19 cellular contexts compared by ENCODE assay signal in the genomic region with DNA sequence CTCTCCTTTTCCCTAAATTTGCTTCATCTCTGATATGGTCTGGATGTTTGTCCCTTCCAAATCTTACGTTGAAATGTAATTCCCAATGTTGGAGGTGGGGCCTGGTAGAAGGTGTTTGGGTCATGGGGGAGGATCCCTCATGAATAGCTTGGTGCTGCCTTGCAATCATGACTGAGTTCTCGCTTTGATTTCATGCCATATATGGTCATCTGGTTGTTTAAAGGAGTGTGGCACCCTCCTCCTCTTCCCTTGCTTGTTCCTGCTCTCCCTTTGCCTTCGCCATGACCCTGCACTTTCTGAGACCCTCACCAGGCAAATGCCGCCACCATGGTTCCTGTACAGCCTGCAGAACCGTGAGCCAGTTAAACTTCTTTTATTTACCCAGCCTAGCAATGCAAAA. TPM values are rescaled to one million over a fixed set of nuclear protein-coding genes. Genes with fewer than 3 reads are reported as not detected.
DNase-seq lines count a peak whose midpoint lies in the region; FAIRE-seq and TF ChIP-seq lines count a peak whose summit lies in the region.
"Had no signal": no experiment of that assay in that cellular context is flagged by ENCODE, and none has a peak within 500 bp of the region (broad histone marks: within the 10 kb centered on the region; RNA-seq: fewer than 3 reads in every experiment).

No MANE protein-coding gene starts in this region.

- no CpG with 5 or more reads among the region's 5 CpGs for WGBS in H9 (ENCODE audit: extremely low coverage, insufficient read length, low lambda C conversion rate)

- no peak overlapping the region for H3K23ac ChIP-seq in H9 (ENCODE audit: insufficient read length, low read depth, low read length)

- peaks cover 35 to 36% of the 10 kb centered on the region in 2 experiments for H3K4me1 Mint-ChIP-seq in H9
- peaks cover 43% of the 10 kb centered on the region for H3K4me1 Mint-ChIP-seq in astrocyte (ENCODE audit: low read depth, unreplicated experiment)
- H3K4me1 Mint-ChIP-seq in osteocyte (ENCODE audit: unreplicated experiment): peaks cover 28% of the 10 kb centered on the region

- H3K27ac Mint-ChIP-seq in H9 (peak overlapping the region; percentile 30 to 78 (median 64); a peak in 4 of 7 replicates), astrocyte (ENCODE audit: unreplicated experiment) (peak overlapping the region; percentile 70), osteocyte (ENCODE audit: unreplicated experiment) (no peak overlapping the region)
- H3K27ac Mint-ChIP-seq: B cell; CD4-positive, alpha-beta T cell had no signal

- no peaks in the 10 kb centered on the region for H3K9me3 ChIP-seq in H9 (ENCODE audit: control insufficient read depth, low read depth, low read length)
- H3K9me3 ChIP-seq in astrocyte (ENCODE audit: insufficient read depth, low read depth, low read length): no peaks in the 10 kb centered on the region
- H3K9me3 ChIP-seq in iPS-20b (ENCODE audit: insufficient read depth, low read depth, low read length): no peaks in the 10 kb centered on the region

- no peak overlapping the region for H3K4ac ChIP-seq in H9 (ENCODE audit: low read depth, low read length)

- H3K9ac ChIP-seq in H9 (ENCODE audit: extremely low read depth, insufficient read length, low read length) (no peak overlapping the region), astrocyte (ENCODE audit: low read length) (no peak overlapping the region), iPS-20b (ENCODE audit: low read depth, low read length) (peak overlapping the region; percentile 47; the same call in 1 of the 2 replicates)

- H3K4me1 ChIP-seq in H9 (ENCODE audit: insufficient read depth, low read length) (peaks cover 12% of the 10 kb centered on the region; the same call in 1 of the 2 replicates), astrocyte (ENCODE audit: insufficient read depth, low read length) (peaks cover 31% of the 10 kb centered on the region), iPS-20b (ENCODE audit: insufficient read depth, low read length) (peaks cover 21% of the 10 kb centered on the region)

- H3K4me3 Mint-ChIP-seq in H9 (no peak overlapping the region), astrocyte (ENCODE audit: unreplicated experiment) (no peak overlapping the region), osteocyte (ENCODE audit: unreplicated experiment) (no peak overlapping the region)
- H3K4me3 Mint-ChIP-seq: B cell; CD4-positive, alpha-beta T cell had no signal

- no peaks in the 10 kb centered on the region for H3K27me3 ChIP-seq in H9 (ENCODE audit: insufficient read depth, low read length)
- H3K27me3 ChIP-seq in astrocyte (ENCODE audit: insufficient read depth, low read length): no peaks in the 10 kb centered on the region
- H3K27me3 ChIP-seq in iPS-20b (ENCODE audit: insufficient read depth, low read length): no peaks in the 10 kb centered on the region

- DNase-seq in H9 (peak; percentile 41), astrocyte (ENCODE audit: low read depth) (no peak), osteocyte (ENCODE audit: extremely low spot score, unreplicated experiment) (peak; percentile 30), NCI-H1694 treated with DMSO at 0.1 percent for 48 hours (lab: John Stamatoyannopoulos, UW) (no peak), 8988T (no peak), GM10248 (ENCODE audit: extremely low spot score) (no peak), T-helper 2 cell (no peak)
- DNase-seq: CD4-positive, alpha-beta T cell; DMS79; GDM1; GOT3; MV-4-11; NCI-H1436 treated with DMSO at 0.1 percent for 48 hours; NCI-H345; NCI-H526 treated with DMSO at 0.1 percent for 48 hours; NK-92 treated with Interleukin-12 subunit alpha and Interleukin-12 subunit beta, amount 100 ng/mL, for 24 hours; PC-3 had no signal

- H3K79me2 ChIP-seq in H9 (ENCODE audit: insufficient read depth, low read length) (no peaks in the 10 kb centered on the region), astrocyte (ENCODE audit: insufficient read depth, low read length) (no peaks in the 10 kb centered on the region)

- H2BK120ac ChIP-seq in H9 (ENCODE audit: low read depth, low read length, poor library complexity, severe bottlenecking): no peak overlapping the region

- no peak overlapping the region for H4K5ac ChIP-seq in H9 (ENCODE audit: insufficient read length, low read depth, low read length)

- H4K8ac ChIP-seq in H9 (replicated peaks; ENCODE audit: insufficient read length, low read depth, low read length): no peak overlapping the region

- POLR2A ChIA-PET in GM10248 (lab: Yijun Ruan, JAX): no interaction called here

- H4K20me1 ChIP-seq in H9 (ENCODE audit: control insufficient read depth, insufficient read depth, insufficient read length) (no peaks in the 10 kb centered on the region), astrocyte (ENCODE audit: insufficient read depth, low read length) (no peaks in the 10 kb centered on the region)

- H2BK20ac ChIP-seq in H9 (ENCODE audit: low read depth, low read length, poor library complexity, severe bottlenecking): no peak overlapping the region

- H3K4me3 ChIP-seq in astrocyte (ENCODE audit: insufficient read depth, low read depth, low read length) (no peak overlapping the region), iPS-20b (ENCODE audit: low read length) (no peak overlapping the region)

- H2AFZ ChIP-seq in H9 (ENCODE audit: low read length): no peak overlapping the region
- peak overlapping the region; percentile 53 for H2AFZ ChIP-seq in astrocyte (ENCODE audit: low read depth, low read length)

- no peak overlapping the region for H3K27ac ChIP-seq in H9 (ENCODE audit: insufficient read length, low read depth, low read length)
- H3K27ac ChIP-seq in astrocyte (ENCODE audit: low read depth, low read length): no peak overlapping the region
- peak overlapping the region; percentile 25 for H3K27ac ChIP-seq in iPS-20b (ENCODE audit: low read length)

- no peak overlapping the region for H3K56ac ChIP-seq in H9 (ENCODE audit: insufficient read length, low read depth, low read length)

- no peak overlapping the region for H2BK15ac ChIP-seq in H9 (ENCODE audit: low read depth, low read length)

- H2BK12ac ChIP-seq in H9 (ENCODE audit: insufficient read length, low read depth, low read length): no peak overlapping the region

- no peak overlapping the region for H3K18ac ChIP-seq in H9 (ENCODE audit: insufficient read length, low read depth, low read length)

- H3K36me3 Mint-ChIP-seq in H9 (ENCODE audit: insufficient read depth in 1 of 3, low read depth in 3 of 3) (no peaks in the 10 kb centered on the region), astrocyte (ENCODE audit: low read depth, unreplicated experiment) (no peaks in the 10 kb centered on the region), osteocyte (ENCODE audit: unreplicated experiment) (no peaks in the 10 kb centered on the region)

- H3K23me2 ChIP-seq in H9 (ENCODE audit: insufficient read length, low read depth, low read length, poor library complexity, severe bottlenecking): no peaks in the 10 kb centered on the region

- no peaks in the 10 kb centered on the region for H3K79me1 ChIP-seq in H9 (ENCODE audit: insufficient read depth, low read depth, low read length, poor library complexity, severe bottlenecking)

- CTCF ChIA-PET in GM10248 (lab: Yijun Ruan, JAX): no interaction called here

- no peak for TF ChIP-seq CTCF in H9 (conservative IDR thresholded peaks at IDR 0.05)
- no peak for TF ChIP-seq CTCF in astrocyte (IDR thresholded peaks at IDR 0.05; ENCODE audit: insufficient read depth, low read depth, low read length)
- no peak for TF ChIP-seq CTCF in osteocyte (IDR thresholded peaks at IDR 0.05)
- no peak for TF ChIP-seq CTCF in GM10248 (IDR thresholded peaks at IDR 0.05; ENCODE audit: control extremely low read depth, extremely low read depth, low read depth, missing control alignments)

- no peaks in the 10 kb centered on the region for H3K36me3 ChIP-seq in astrocyte (ENCODE audit: insufficient read depth, low read length)
- no peaks in the 10 kb centered on the region for H3K36me3 ChIP-seq in iPS-20b (ENCODE audit: insufficient read depth, low read depth, low read length)

- no peak overlapping the region for H4K91ac ChIP-seq in H9 (ENCODE audit: insufficient read length, low read depth, low read length)

- H3K14ac ChIP-seq in H9 (ENCODE audit: insufficient read depth, low read length): no peak overlapping the region

- no peak for FAIRE-seq in astrocyte (lab: Jason Lieb, UNC)

- no peak overlapping the region for H3T11ph ChIP-seq in H9 (ENCODE audit: low read length)

- no peak overlapping the region for H2AK5ac ChIP-seq in H9 (ENCODE audit: insufficient read length, low read length)

- H3K9me3 Mint-ChIP-seq in H9 (no peaks in the 10 kb centered on the region), astrocyte (ENCODE audit: unreplicated experiment) (no peaks in the 10 kb centered on the region), osteocyte (ENCODE audit: unreplicated experiment) (no peaks in the 10 kb centered on the region)
- H3K9me3 Mint-ChIP-seq: CD4-positive, alpha-beta T cell had no signal

- no peak overlapping the region for H2BK5ac ChIP-seq in H9 (ENCODE audit: insufficient read length, low read length)

- H3K27me3 Mint-ChIP-seq in H9 (ENCODE audit: low read depth) (no peaks in the 10 kb centered on the region), astrocyte (ENCODE audit: low read depth, unreplicated experiment) (no peaks in the 10 kb centered on the region), osteocyte (ENCODE audit: unreplicated experiment) (peaks cover 8% of the 10 kb centered on the region)
- H3K27me3 Mint-ChIP-seq: CD4-positive, alpha-beta T cell had no signal

- no peak overlapping the region for H3K4me2 ChIP-seq in H9 (ENCODE audit: insufficient read depth, insufficient read length, low read length)
- H3K4me2 ChIP-seq in astrocyte (ENCODE audit: low read length): no peak overlapping the region

RNA-seq across cellular contexts. Expression of a gene that starts 14.5 kb away (rescaled TPM):
- total RNA-seq in H9 (2021) (not detected in 2 replicates), astrocyte (not detected in 2 replicates), osteocyte (not detected in 2 replicates)
- total RNA-seq: B cell; CD4-positive, alpha-beta T cell; PC-3 had no signal

RNA-seq across cellular contexts. Expression of a gene that starts 33.7 kb away (rescaled TPM):
- total RNA-seq in H9 (2021) (32.3 and 33.9 TPM in 2 replicates), astrocyte (9.3 and 10.5 TPM in 2 replicates), osteocyte (4.1 and 7.4 TPM in 2 replicates)

Comparison
In these comparisons a context has a peak if more than half of its experiments do, and no peak if none do; other contexts are left out.
1. DNase-seq: peak in H9 (single experiment) and osteocyte (single experiment); none in astrocyte (single experiment), NCI-H1694 treated with DMSO at 0.1 percent for 48 hours (single experiment), 8988T (single experiment), GM10248 (single experiment) and T-helper 2 cell (0 of 5).